In the genomic region with DNA sequence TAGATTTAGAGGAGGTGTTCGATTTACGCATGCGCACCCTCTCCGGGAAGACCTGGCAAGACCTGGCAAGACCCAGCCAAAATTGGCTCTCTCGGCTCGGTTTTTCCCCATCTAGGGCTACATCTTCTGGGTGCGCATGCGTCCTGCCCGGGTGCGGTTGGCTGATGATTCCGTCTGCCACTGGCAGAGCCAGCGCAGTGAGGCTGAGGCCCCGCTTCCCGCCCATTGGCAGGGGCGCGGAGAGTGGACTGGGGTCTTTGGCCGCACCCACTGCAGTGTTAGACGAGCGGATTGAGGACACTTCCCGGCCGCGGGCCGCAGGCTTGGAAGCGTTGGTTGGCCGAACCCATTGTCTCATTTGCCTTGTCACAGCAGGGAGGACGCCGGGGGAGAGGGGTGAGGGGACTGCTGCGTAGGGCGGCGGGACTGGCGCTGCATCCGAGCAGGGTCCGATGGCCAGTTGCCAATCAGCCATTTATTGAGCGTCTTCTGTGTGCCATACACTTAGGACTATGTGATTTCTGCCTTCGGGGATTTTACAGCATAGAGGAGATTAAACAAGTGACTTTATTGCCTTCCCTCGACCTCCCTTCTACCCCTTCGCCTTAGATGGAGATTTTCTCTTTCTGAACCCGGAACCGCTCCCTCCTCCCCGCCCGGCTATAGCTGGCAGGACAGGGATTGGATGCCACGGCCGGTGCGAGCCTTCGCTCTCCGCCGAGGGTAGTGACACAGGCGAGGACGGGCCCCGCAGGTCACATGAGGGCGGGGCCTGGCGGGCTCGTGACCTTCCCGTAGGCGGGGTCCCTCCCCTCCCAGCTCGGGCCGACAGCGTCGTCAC, we compare ENCODE assay signal across 8 cellular contexts. TPM values are rescaled to one million over a fixed set of nuclear protein-coding genes. Genes with fewer than 3 reads are reported as not detected.
A peak's percentile ranks its signal among the peaks of the same experiment; 100 is the strongest.
DNase-seq lines count a peak whose midpoint lies in the region; ATAC-seq and TF ChIP-seq lines count a peak whose summit lies in the region.

No MANE protein-coding gene starts in this region.

- H3K9me3 ChIP-seq in mononuclear cell (ENCODE audit: low read depth, low read length) = no peaks in the 10 kb centered on the region

- DNase-seq in DMS153 (lab: John Stamatoyannopoulos, UW) = peak; percentile 99
- peak; percentile 99 for DNase-seq in OCI-M1 (lab: John Stamatoyannopoulos, UW)
- peak; percentile 95 for DNase-seq in activated T-cell treated with anti-CD3 and anti-CD28 coated beads for 48 hours (ENCODE audit: low read depth)
- DNase-seq in epithelial cell of prostate (ENCODE audit: low read depth, low spot score) = peak; percentile 89
- peak; percentile 94 to 95 for DNase-seq in stimulated activated CD8-positive, alpha-beta memory T cell treated with anti-CD3 and anti-CD28 coated beads, Interleukin-2, amount 100 ng/mL, for 48 hours (ENCODE audit: low read depth in 2 of 2)

- no peaks in the 10 kb centered on the region for H3K27me3 ChIP-seq in mononuclear cell (ENCODE audit: insufficient read depth, low read length)

- peak overlapping the region; percentile 93 for H3K27ac ChIP-seq in epithelial cell of prostate

- 0 out of 2 replicates have a peak, but pooled peaks have one; percentile 3 for TF ChIP-seq EP300 in Ishikawa (IDR thresholded peaks at IDR 0.05; ENCODE audit: borderline replicate concordance)

- peak; percentile 72 for ATAC-seq in GM21576 (IDR thresholded peaks at IDR 0.05; ENCODE audit: unreplicated experiment)

- no peak for TF ChIP-seq RAD21 in Ishikawa (IDR thresholded peaks at IDR 0.05; ENCODE audit: low read depth)

- peaks cover 27% of the 10 kb centered on the region for H3K4me1 ChIP-seq in mononuclear cell (ENCODE audit: insufficient read depth, low read length)

- H3K4me3 ChIP-seq in mononuclear cell (ENCODE audit: low read length) = peak overlapping the region; percentile 63

TF ChIP-seq in Ishikawa, 13 proteins besides CTCF, POLR2A, EP300 and RAD21:
- TF ChIP-seq FOXM1 (IDR thresholded peaks at IDR 0.05; ENCODE audit: borderline replicate concordance, low read depth) (no peak; the same call in 1 of the 2 replicates), TAF1 (IDR thresholded peaks at IDR 0.05; ENCODE audit: low read depth) (peak; percentile 65; the same call in 1 of the 2 replicates), TCF12 (IDR thresholded peaks at IDR 0.05; ENCODE audit: low read depth) (peak; percentile 55; the same call in 1 of the 2 replicates), TEAD4 (IDR thresholded peaks at IDR 0.05) (no peak), CEBPB (IDR thresholded peaks at IDR 0.05) (no peak), NFIC (IDR thresholded peaks at IDR 0.05) (peak; percentile 39; the same call in 1 of the 2 replicates), MAX (IDR thresholded peaks at IDR 0.05) (no peak), YY1 (IDR thresholded peaks at IDR 0.05; ENCODE audit: low read depth) (0 out of 2 replicates have a peak, but pooled peaks have one; percentile 37), USF1 (IDR thresholded peaks at IDR 0.05) (peak; percentile 95), CREB1 (IDR thresholded peaks at IDR 0.05; ENCODE audit: low read depth) (no peak), EGR1 (IDR thresholded peaks at IDR 0.05) (peak; percentile 49; the same call in 1 of the 2 replicates), ZBTB7A (IDR thresholded peaks at IDR 0.05; ENCODE audit: low read depth) (peak; percentile 91), REST (IDR thresholded peaks at IDR 0.05; ENCODE audit: low read depth) (no peak)

RNA-seq across cellular contexts. Expression of gene MEF2D, which starts 43.7 kb away (rescaled TPM):
- 52.7 TPM for total RNA-seq in mononuclear cell

Comparison
In these comparisons a context has a peak if more than half of its experiments do, and no peak if none do; other contexts are left out.
1. Peak in every context shown above with its lines: DNase-seq, ATAC-seq, H3K4me3 ChIP-seq and H3K27ac ChIP-seq.